ENCODE assay signal across 8 cellular contexts in genomic region chr2:104378853-104379374, GRCh38.
DNase-seq lines count a peak whose midpoint lies in the region; ATAC-seq, FAIRE-seq and TF ChIP-seq lines count a peak whose summit lies in the region.

No MANE protein-coding gene starts in this region.

- peak overlapping the region; percentile 87 for H3K27ac Mint-ChIP-seq in CD4-positive, alpha-beta T cell
- H3K27ac Mint-ChIP-seq in glutamatergic neuron (ENCODE audit: unreplicated experiment) = peak overlapping the region; percentile 92

- H3K27ac ChIP-seq in CD4-positive, alpha-beta T cell (ENCODE audit: low read depth, low read length) = no peak overlapping the region

- peak overlapping the region; percentile 86 for H3K4me3 Mint-ChIP-seq in CD4-positive, alpha-beta T cell
- H3K4me3 Mint-ChIP-seq in glutamatergic neuron (ENCODE audit: unreplicated experiment) = peak overlapping the region; percentile 90

- no peaks in the 10 kb centered on the region for H3K9me3 Mint-ChIP-seq in CD4-positive, alpha-beta T cell
- no peaks in the 10 kb centered on the region for H3K9me3 Mint-ChIP-seq in glutamatergic neuron (ENCODE audit: unreplicated experiment)

- intact Hi-C loops in CD4-positive, alpha-beta T cell (cut with DNase I, micrococcal nuclease) = no loop called here

- no peaks in the 10 kb centered on the region for H3K27me3 ChIP-seq in CD4-positive, alpha-beta T cell (ENCODE audit: control insufficient read depth, insufficient read depth, low read length)

- no peak for TF ChIP-seq POLR2A in GM12892 (IDR thresholded peaks at IDR 0.05; ENCODE audit: low read depth, low read length)

- no peaks in the 10 kb centered on the region for H3K9me3 ChIP-seq in CD4-positive, alpha-beta T cell (ENCODE audit: control insufficient read depth, low read length)

- H3K36me3 Mint-ChIP-seq in CD4-positive, alpha-beta T cell (ENCODE audit: low read depth) = no peaks in the 10 kb centered on the region
- H3K36me3 Mint-ChIP-seq in glutamatergic neuron (ENCODE audit: unreplicated experiment) = no peaks in the 10 kb centered on the region

- peaks cover 10% of the 10 kb centered on the region for H3K4me1 Mint-ChIP-seq in CD4-positive, alpha-beta T cell (ENCODE audit: low read depth)
- peaks cover 2% of the 10 kb centered on the region for H3K4me1 Mint-ChIP-seq in glutamatergic neuron (ENCODE audit: low read depth, unreplicated experiment)

- FAIRE-seq in GM12892 (lab: Jason Lieb, UNC) = no peak

- peak; percentile 83 for ATAC-seq in CD4-positive, alpha-beta T cell (ENCODE audit: poor library complexity)
- ATAC-seq in GM19023 (IDR thresholded peaks at IDR 0.05; ENCODE audit: unreplicated experiment) = peak; percentile 80

- POLR2A ChIA-PET in CD4-positive, alpha-beta T cell (lab: Charles Lee) = interaction anchor here (1.2 kb wide), 1 partner anchor 13 kb away, joined by 5 read pairs; no protein-coding TSS in a partner anchor

- CTCF ChIA-PET in CD4-positive, alpha-beta T cell (lab: Charles Lee) = no interaction called here

- DNase-seq in CD4-positive, alpha-beta T cell = peak in 1 of 10 experiments; percentile 4
- DNase-seq in Kasumi-1 (lab: John Stamatoyannopoulos, UW) = peak; percentile 93 to 95
- DNase-seq in T1000 (lab: John Stamatoyannopoulos, UW) = peak; percentile 21
- no peak for DNase-seq in glutamatergic neuron
- DNase-seq in nucleus accumbens (lab: John Stamatoyannopoulos, UW) = peak in 52 of 56 donors; percentile 4 to 80 (median 53)
- DNase-seq in GM12892 (ENCODE audit: insufficient read length) = no peak
- DNase-seq in AG08396 (ENCODE audit: low spot score) = no peak

- TF ChIP-seq CTCF in CD4-positive, alpha-beta T cell (IDR thresholded peaks at IDR 0.05) = no peak
- no peak for TF ChIP-seq CTCF in glutamatergic neuron (IDR thresholded peaks at IDR 0.05; ENCODE audit: partially characterized antibody, unreplicated experiment)

- no peaks in the 10 kb centered on the region for H3K27me3 Mint-ChIP-seq in CD4-positive, alpha-beta T cell
- peaks cover 1% of the 10 kb centered on the region for H3K27me3 Mint-ChIP-seq in glutamatergic neuron (ENCODE audit: unreplicated experiment)

Comparison
In these comparisons a context has a peak if more than half of its experiments do, and no peak if none do; other contexts are left out.
1. DNase-seq: peak in Kasumi-1 (2 of 2), T1000 (single experiment) and nucleus accumbens (52 of 56); none in glutamatergic neuron (single experiment), GM12892 (single experiment) and AG08396 (single experiment).